12 cellular contexts compared by ENCODE assay signal in the genomic region with DNA sequence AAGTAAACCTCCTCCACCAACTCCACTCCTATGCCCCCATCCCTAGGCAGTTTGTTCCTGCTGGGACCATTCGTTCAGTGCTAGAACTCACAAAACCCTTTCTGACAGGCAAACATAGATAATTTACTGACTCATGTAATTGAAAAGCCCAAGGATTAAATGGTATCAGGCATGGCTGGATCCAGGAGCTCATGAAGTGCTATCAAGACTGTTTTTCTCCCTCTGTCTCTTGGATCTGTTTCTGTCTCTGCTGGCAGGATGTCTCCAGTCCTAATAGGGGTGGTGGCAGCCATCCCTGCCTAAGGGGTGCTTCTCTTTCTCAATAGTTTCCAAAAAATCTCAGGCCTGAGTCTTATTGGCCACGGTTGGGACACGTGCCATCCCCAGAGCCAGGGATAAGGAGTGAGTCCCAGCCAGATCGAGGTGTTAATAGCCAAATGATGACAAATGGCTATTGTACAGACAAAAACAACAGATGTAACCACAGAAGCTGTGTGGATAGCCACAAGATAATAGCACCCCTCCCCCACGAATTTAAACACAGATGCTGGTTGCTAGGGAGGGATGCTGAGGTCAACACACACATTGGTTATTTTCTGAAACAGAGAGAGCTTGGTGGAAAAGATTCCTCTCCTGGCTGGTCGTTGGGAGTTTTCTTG.
DNase-seq lines count a peak whose midpoint lies in the region; ATAC-seq and TF ChIP-seq lines count a peak whose summit lies in the region.
"Had no signal": no experiment of that assay in that cellular context is flagged by ENCODE, and none has a peak within 500 bp of the region (broad histone marks: within the 10 kb centered on the region; RNA-seq: fewer than 3 reads in every experiment).

No MANE protein-coding gene starts in this region.

- no peak for DNase-seq in natural killer cell
- DNase-seq in natural killer cell treated with Interleukin-12 subunit alpha and Interleukin-12 subunit beta and Interleukin-15 and Interleukin-18, amount 100 ng/mL, for 72 hours (ENCODE audit: low spot score), result no peak
- DNase-seq in NCI-H748 (lab: John Stamatoyannopoulos, UW; ENCODE audit: unreplicated experiment), result peak; percentile 95
- DNase-seq in fibroblast of mammary gland (ENCODE audit: low read depth), result peak; percentile 66
- peak in 1 of 2 donors; percentile 54 for DNase-seq in aorta
- no peak for DNase-seq in activated T-cell treated with anti-CD3 and anti-CD28 coated beads for 4 hours
- DNase-seq: Kasumi-1; stimulated activated CD4-positive, alpha-beta T cell treated with anti-CD3 and anti-CD28 coated beads, Interleukin-1b, Interleukin-23, amount 100 ng/mL, for 48 hours had no signal

- H3K9me3 Mint-ChIP-seq in natural killer cell, result peaks cover 0 to 2% of the 10 kb centered on the region in 2 donors
- peaks cover 2% of the 10 kb centered on the region for H3K9me3 Mint-ChIP-seq in natural killer cell treated with Interleukin-12 subunit alpha and Interleukin-12 subunit beta and Interleukin-15 and Interleukin-18, amount 100 ng/mL, for 72 hours

- peaks cover 5% of the 10 kb centered on the region for H3K9me3 ChIP-seq in aorta (ENCODE audit: control insufficient read depth, low read length)
- H3K9me3 ChIP-seq: neutrophil had no signal

- ATAC-seq in natural killer cell (peak in 2 of 3 donors; percentile 15 to 42), aorta (ENCODE audit: low FRiP score) (peak; percentile 48), GM18520 (IDR thresholded peaks at IDR 0.05; ENCODE audit: unreplicated experiment) (no peak), GM21390 (IDR thresholded peaks at IDR 0.05; ENCODE audit: unreplicated experiment) (no peak)
- ATAC-seq in natural killer cell treated with Interleukin-12 subunit alpha and Interleukin-12 subunit beta and Interleukin-15 and Interleukin-18, amount 100 ng/mL, for 72 hours, result no peak

- H3K4me1 ChIP-seq in aorta (ENCODE audit: control insufficient read depth in 1 of 2, insufficient read depth in 2 of 2, low read length in 2 of 2), result no peaks in the 10 kb centered on the region

- H3K36me3 Mint-ChIP-seq in natural killer cell, result no peaks in the 10 kb centered on the region
- H3K36me3 Mint-ChIP-seq in natural killer cell treated with Interleukin-12 subunit alpha and Interleukin-12 subunit beta and Interleukin-15 and Interleukin-18, amount 100 ng/mL, for 72 hours, result no peaks in the 10 kb centered on the region

- peaks cover 0 to 17% of the 10 kb centered on the region in 2 donors for H3K4me1 Mint-ChIP-seq in natural killer cell
- H3K4me1 Mint-ChIP-seq in natural killer cell treated with Interleukin-12 subunit alpha and Interleukin-12 subunit beta and Interleukin-15 and Interleukin-18, amount 100 ng/mL, for 72 hours (ENCODE audit: low read depth in 2 of 2), result peaks cover 5 to 8% of the 10 kb centered on the region in 2 donors

- no peak overlapping the region for H3K4me3 ChIP-seq in fibroblast of mammary gland (ENCODE audit: control insufficient read depth, low read depth, low read length)
- no peak overlapping the region for H3K4me3 ChIP-seq in aorta (ENCODE audit: low read length in 2 of 2)

- 41 to 50% methylated on average over 6 of the region's 6 CpGs for WGBS in aorta, 2 donors

- no peaks in the 10 kb centered on the region for H3K27me3 ChIP-seq in aorta (ENCODE audit: control insufficient read depth in 1 of 2, insufficient read depth in 2 of 2, low read length in 1 of 2)
- H3K27me3 ChIP-seq: neutrophil had no signal

- H3K27me3 Mint-ChIP-seq in natural killer cell (ENCODE audit: low read depth in 2 of 2), result peaks cover 0 to 22% of the 10 kb centered on the region in 2 donors
- H3K27me3 Mint-ChIP-seq in natural killer cell treated with Interleukin-12 subunit alpha and Interleukin-12 subunit beta and Interleukin-15 and Interleukin-18, amount 100 ng/mL, for 72 hours, result peaks cover 9 to 19% of the 10 kb centered on the region in 2 donors

- no peak overlapping the region for H3K27ac Mint-ChIP-seq in natural killer cell
- no peak overlapping the region for H3K27ac Mint-ChIP-seq in natural killer cell treated with Interleukin-12 subunit alpha and Interleukin-12 subunit beta and Interleukin-15 and Interleukin-18, amount 100 ng/mL, for 72 hours
- H3K27ac Mint-ChIP-seq: activated naive CD4-positive, alpha-beta T cell treated with anti-CD3 and anti-CD28 coated beads, Interleukin-2, amount 50 U/mL, for 72 hours had no signal

- intact Hi-C loops in natural killer cell (cut with micrococcal nuclease) (no loop called here), aorta (cut with DNase I) (no loop called here)

- no peaks in the 10 kb centered on the region for H3K36me3 ChIP-seq in aorta (ENCODE audit: control insufficient read depth in 1 of 2, insufficient read depth in 2 of 2, low read length in 1 of 2)
- H3K36me3 ChIP-seq: neutrophil had no signal

- no peak overlapping the region for H3K4me3 Mint-ChIP-seq in natural killer cell
- H3K4me3 Mint-ChIP-seq in natural killer cell treated with Interleukin-12 subunit alpha and Interleukin-12 subunit beta and Interleukin-15 and Interleukin-18, amount 100 ng/mL, for 72 hours, result no peak overlapping the region

- TF ChIP-seq CTCF in natural killer cell (IDR thresholded peaks at IDR 0.05) (no peak), fibroblast of mammary gland (conservative IDR thresholded peaks at IDR 0.05; ENCODE audit: control insufficient read depth, insufficient read depth, low read depth, low read length) (no peak)

- H3K27ac ChIP-seq in aorta (ENCODE audit: low read depth in 1 of 2, low read length in 2 of 2), result no peak overlapping the region
- H3K27ac ChIP-seq: neutrophil had no signal

Comparison
In these comparisons a context has a peak if more than half of its experiments do, and no peak if none do; other contexts are left out.
1. ATAC-seq: peak in natural killer cell (2 of 3) and aorta (single experiment); none in natural killer cell treated with Interleukin-12 subunit alpha and Interleukin-12 subunit beta and Interleukin-15 and Interleukin-18, amount 100 ng/mL, for 72 hours (0 of 2), GM18520 (single experiment) and GM21390 (single experiment).
2. DNase-seq: peak in NCI-H748 (single experiment) and fibroblast of mammary gland (single experiment); none in natural killer cell (single experiment), natural killer cell treated with Interleukin-12 subunit alpha and Interleukin-12 subunit beta and Interleukin-15 and Interleukin-18, amount 100 ng/mL, for 72 hours (single experiment) and activated T-cell treated with anti-CD3 and anti-CD28 coated beads for 4 hours (single experiment).